ENCODE assay signal across 22 cellular contexts in genomic region chr16:2761472-2761871, GRCh38. TPM values are rescaled to one million over a fixed set of nuclear protein-coding genes. Genes with fewer than 3 reads are reported as not detected.
DNase-seq lines count a peak whose midpoint lies in the region; ATAC-seq, FAIRE-seq and TF ChIP-seq lines count a peak whose summit lies in the region.
"Had no signal": no experiment of that assay in that cellular context is flagged by ENCODE, and none has a peak within 500 bp of the region (broad histone marks: within the 10 kb centered on the region; RNA-seq: fewer than 3 reads in every experiment).

No MANE protein-coding gene starts in this region.

- H3K27ac Mint-ChIP-seq in activated T-helper 17 cell treated with anti-CD3 and anti-CD28 coated beads, Interleukin-2, amount 50 U/mL, for 72 hours, result peak overlapping the region; percentile 8
- H3K27ac Mint-ChIP-seq in MCF 10A (ENCODE audit: low read depth, unreplicated experiment), result no peak overlapping the region

- DNase-seq in right cardiac atrium, result peak in 2 of 3 donors; percentile 3 to 28
- no peak for DNase-seq in left cardiac atrium
- peak; percentile 9 for DNase-seq in kidney
- no peak for DNase-seq in MCF 10A (ENCODE audit: unreplicated experiment)
- DNase-seq in stimulated activated CD4-positive, alpha-beta T cell treated with anti-CD3 and anti-CD28 coated beads, Interleukin-4, amount 100 ng/mL, for 24 hours, result no peak
- no peak for DNase-seq in esophagus squamous epithelium (lab: John Stamatoyannopoulos, UW)
- DNase-seq: BE2C, DMS79, Karpas-422, NCI-H1417 treated with DMSO at 0.1 percent for 48 hours, NCI-H187, NCI-H446 treated with DMSO at 0.1 percent for 48 hours, NCI-H526 treated with DMSO at 0.1 percent for 48 hours, OCI-M1 had no signal

- ATAC-seq in right cardiac atrium, result peak in 1 of 2 donors; percentile 10
- no peak for ATAC-seq in left cardiac atrium
- ATAC-seq in activated T-helper 17 cell treated with anti-CD3 and anti-CD28 coated beads, Interleukin-2, amount 50 U/mL, for 72 hours (replicated peaks), result no peak
- ATAC-seq: Right ventricle myocardium inferior had no signal

- no peak for TF ChIP-seq CTCF in kidney (IDR thresholded peaks at IDR 0.05; ENCODE audit: borderline replicate concordance, extremely low read depth, insufficient read depth)
- TF ChIP-seq CTCF in MCF 10A (IDR thresholded peaks at IDR 0.05; ENCODE audit: unreplicated experiment), result no peak
- no peak for TF ChIP-seq CTCF in esophagus squamous epithelium (IDR thresholded peaks at IDR 0.05)

- H3K36me3 Mint-ChIP-seq in activated T-helper 17 cell treated with anti-CD3 and anti-CD28 coated beads, Interleukin-2, amount 50 U/mL, for 72 hours (ENCODE audit: low read depth), result peaks cover 100% of the 10 kb centered on the region
- peaks cover 100% of the 10 kb centered on the region for H3K36me3 Mint-ChIP-seq in MCF 10A (ENCODE audit: insufficient read depth, unreplicated experiment)

- H3K9me3 ChIP-seq in right cardiac atrium (ENCODE audit: control insufficient read depth, low read length) (no peaks in the 10 kb centered on the region), kidney (ENCODE audit: control insufficient read depth in 1 of 2, low read length in 2 of 2) (no peaks in the 10 kb centered on the region), esophagus squamous epithelium (no peaks in the 10 kb centered on the region)
- H3K9me3 ChIP-seq: BE2C had no signal

- peaks cover 5% of the 10 kb centered on the region for H3K4me1 ChIP-seq in right cardiac atrium (ENCODE audit: control insufficient read depth, insufficient read depth, low read length)
- peaks cover 0 to 3% of the 10 kb centered on the region in 2 donors for H3K4me1 ChIP-seq in kidney (ENCODE audit: control insufficient read depth in 1 of 2, insufficient read depth in 1 of 2, low read depth in 1 of 2, low read length in 2 of 2)
- peaks cover 1 to 23% (median 9%) of the 10 kb centered on the region in 3 donors for H3K4me1 ChIP-seq in esophagus squamous epithelium
- H3K4me1 ChIP-seq: BE2C had no signal

- H3K9ac ChIP-seq in kidney (ENCODE audit: low read length in 2 of 2), result no peak overlapping the region

- H3K9me3 Mint-ChIP-seq in activated T-helper 17 cell treated with anti-CD3 and anti-CD28 coated beads, Interleukin-2, amount 50 U/mL, for 72 hours, result no peaks in the 10 kb centered on the region
- H3K9me3 Mint-ChIP-seq in MCF 10A (ENCODE audit: unreplicated experiment), result no peaks in the 10 kb centered on the region

- H3K27me3 ChIP-seq in right cardiac atrium (ENCODE audit: control insufficient read depth, insufficient read depth), result no peaks in the 10 kb centered on the region
- no peaks in the 10 kb centered on the region for H3K27me3 ChIP-seq in esophagus squamous epithelium
- H3K27me3 ChIP-seq: BE2C had no signal

- H3K27me3 Mint-ChIP-seq in activated T-helper 17 cell treated with anti-CD3 and anti-CD28 coated beads, Interleukin-2, amount 50 U/mL, for 72 hours, result no peaks in the 10 kb centered on the region
- H3K27me3 Mint-ChIP-seq in MCF 10A (ENCODE audit: insufficient read depth, unreplicated experiment), result no peaks in the 10 kb centered on the region

- no peak overlapping the region for H3K4me3 ChIP-seq in right cardiac atrium (ENCODE audit: low read length)
- no peak overlapping the region for H3K4me3 ChIP-seq in kidney (ENCODE audit: low read length in 2 of 2)
- H3K4me3 ChIP-seq in esophagus squamous epithelium, result no peak overlapping the region

- H3K4me3 Mint-ChIP-seq in activated T-helper 17 cell treated with anti-CD3 and anti-CD28 coated beads, Interleukin-2, amount 50 U/mL, for 72 hours, result no peak overlapping the region
- no peak overlapping the region for H3K4me3 Mint-ChIP-seq in MCF 10A (ENCODE audit: unreplicated experiment)

- WGBS in right cardiac atrium, result 97% methylated on average over 10 of the region's 10 CpGs
- 93 to 94% methylated on average over 10 of the region's 10 CpGs for WGBS in esophagus squamous epithelium, 2 donors

- no TSS peak for BruUV-seq in MCF 10A (replicated peaks; lab: Mats Ljungman, UMichigan)

- POLR2A ChIA-PET in MCF 10A (lab: Yijun Ruan, JAX), result interaction anchor here (0.7 to 1.3 kb wide), 3 partner anchors 8 to 168 kb away, joined by 3 read pairs; no protein-coding TSS in a partner anchor

- no peak for TF ChIP-seq POLR2A in esophagus squamous epithelium (IDR thresholded peaks at IDR 0.05)

- FAIRE-seq in kidney (lab: Jason Lieb, UNC), result no peak
- FAIRE-seq: GM19239, H54, RCC 7860 had no signal

- H3K4me1 Mint-ChIP-seq in activated T-helper 17 cell treated with anti-CD3 and anti-CD28 coated beads, Interleukin-2, amount 50 U/mL, for 72 hours, result peaks cover 32% of the 10 kb centered on the region
- H3K4me1 Mint-ChIP-seq in MCF 10A (ENCODE audit: insufficient read depth, unreplicated experiment), result peaks cover 29% of the 10 kb centered on the region

- peaks cover 79 to 91% of the 10 kb centered on the region in 2 donors for H3K36me3 ChIP-seq in kidney (ENCODE audit: control insufficient read depth in 1 of 2, insufficient read depth in 2 of 2, low read length in 2 of 2)
- H3K36me3 ChIP-seq in esophagus squamous epithelium, result peaks cover 62 to 100% (median 88%) of the 10 kb centered on the region in 3 donors

- CTCF ChIA-PET in MCF 10A (lab: Yijun Ruan, JAX), result no interaction called here

- H3K27ac ChIP-seq in right cardiac atrium (ENCODE audit: low read length) (no peak overlapping the region), kidney (ENCODE audit: low read depth in 2 of 2, low read length in 2 of 2) (no peak overlapping the region), esophagus squamous epithelium (no peak overlapping the region)

- intact Hi-C loops in right cardiac atrium (cut with DNase I), result no loop called here
- intact Hi-C loops in left cardiac atrium (cut with DNase I), result no loop called here
- intact Hi-C loops in kidney (cut with DNase I), result no loop called here
- intact Hi-C loops in MCF 10A (cut with micrococcal nuclease), result no loop called here
- intact Hi-C loops in esophagus squamous epithelium (cut with DNase I), result no loop called here

RNA-seq across cellular contexts. Expression of gene SRRM2, which starts 9.0 kb away (rescaled TPM):
- total RNA-seq in right cardiac atrium, result 100 to 1,000 TPM; 299 to 352 (median 320) TPM
- polyA plus RNA-seq in right cardiac atrium, result 402 TPM
- total RNA-seq in left cardiac atrium, result 100 to 1,000 TPM; 266 to 321 TPM
- total RNA-seq in activated T-helper 17 cell treated with anti-CD3 and anti-CD28 coated beads, Interleukin-2, amount 50 U/mL, for 72 hours, result 100 to 1,000 TPM; 553 to 810 TPM
- 621 TPM for total RNA-seq in kidney
- polyA plus RNA-seq in kidney (ENCODE audit: insufficient read depth, low read depth, low replicate concordance), result 386 TPM
- 710 and 779 TPM in 2 replicates for total RNA-seq in MCF 10A (2022)
- total RNA-seq in esophagus squamous epithelium, result 100 to 1,000 TPM in 3 of 4 donors, 10 to 100 TPM in 1; 80.7 to 290 (median 233) TPM

RNA-seq across cellular contexts. Expression of gene ELOB, which starts 15.6 kb away (rescaled TPM):
- total RNA-seq in right cardiac atrium (100 to 1,000 TPM; 235 to 320 (median 280) TPM), left cardiac atrium (100 to 1,000 TPM; 262 to 270 TPM), kidney (226 TPM), MCF 10A (2022) (438 and 504 TPM in 2 replicates), esophagus squamous epithelium (100 to 1,000 TPM; 186 to 446 (median 288) TPM)
- polyA plus RNA-seq in right cardiac atrium (625 TPM), kidney (ENCODE audit: insufficient read depth, low read depth, low replicate concordance) (836 TPM)
- total RNA-seq in activated T-helper 17 cell treated with anti-CD3 and anti-CD28 coated beads, Interleukin-2, amount 50 U/mL, for 72 hours, result 100 to 1,000 TPM; 160 to 280 TPM

RNA-seq across cellular contexts. Expression of gene PRSS33, which starts 25.9 kb away (rescaled TPM):
- total RNA-seq in right cardiac atrium (not detected), left cardiac atrium (not detected), kidney (not detected), MCF 10A (2022) (not detected in 2 replicates), esophagus squamous epithelium (not detected)
- polyA plus RNA-seq in right cardiac atrium (not detected), kidney (ENCODE audit: insufficient read depth, low read depth, low replicate concordance) (not detected)
- total RNA-seq in activated T-helper 17 cell treated with anti-CD3 and anti-CD28 coated beads, Interleukin-2, amount 50 U/mL, for 72 hours, result not detected
- total RNA-seq: A673, M059J, Right ventricle myocardium inferior had no signal

RNA-seq across cellular contexts. Expression of gene PRSS41, which starts 36.8 kb away (rescaled TPM):
- total RNA-seq in right cardiac atrium (not detected), left cardiac atrium (not detected), kidney (not detected), MCF 10A (2022) (not detected in 2 replicates), esophagus squamous epithelium (not detected)
- polyA plus RNA-seq in right cardiac atrium (not detected), kidney (ENCODE audit: insufficient read depth, low read depth, low replicate concordance) (not detected)
- not detected for total RNA-seq in activated T-helper 17 cell treated with anti-CD3 and anti-CD28 coated beads, Interleukin-2, amount 50 U/mL, for 72 hours
- total RNA-seq: A673, M059J, Right ventricle myocardium inferior, SK-MEL-5 had no signal

RNA-seq across cellular contexts. Expression of gene PRSS27, which starts 41.4 kb away (rescaled TPM):
- total RNA-seq in right cardiac atrium (under 1 TPM; 0.32 to 0.64 (median 0.37) TPM), left cardiac atrium (under 1 TPM; 0.44 to 0.65 TPM), kidney (2.1 TPM), MCF 10A (2022) (5.8 and 6.3 TPM in 2 replicates), esophagus squamous epithelium (100 to 1,000 TPM; 188 to 463 (median 228) TPM)
- polyA plus RNA-seq in right cardiac atrium (0.25 TPM), kidney (ENCODE audit: insufficient read depth, low read depth, low replicate concordance) (0.41 TPM)
- 1 to 10 TPM; 2.2 to 2.9 TPM for total RNA-seq in activated T-helper 17 cell treated with anti-CD3 and anti-CD28 coated beads, Interleukin-2, amount 50 U/mL, for 72 hours

Comparison
In these comparisons a context has a peak if more than half of its experiments do, and no peak if none do; other contexts are left out.
1. DNase-seq: peak in right cardiac atrium (2 of 3) and kidney (single experiment); none in left cardiac atrium (single experiment), MCF 10A (single experiment), stimulated activated CD4-positive, alpha-beta T cell treated with anti-CD3 and anti-CD28 coated beads, Interleukin-4, amount 100 ng/mL, for 24 hours (single experiment) and esophagus squamous epithelium (single experiment).